In genomic region chr6:4884646-4885427, GRCh38 we compare ENCODE assay signal across 2 cellular contexts.
TF ChIP-seq lines count a peak whose summit lies in the region.

No MANE protein-coding gene starts in this region.

TF ChIP-seq in HepG2, 621 proteins besides CTCF, POLR2A, EP300 and RAD21:
- TF ChIP-seq ZNF121 (CRISPR knock-in tag; IDR thresholded peaks at IDR 0.05) (peak; percentile 80), THAP11 (CRISPR knock-in tag; IDR thresholded peaks at IDR 0.05) (no peak)
TF ChIP-seq in HepG2: peak in this region for 1.

TF ChIP-seq in GM12878, 131 proteins besides CTCF, POLR2A, EP300 and RAD21:
- TF ChIP-seq TAF1 (IDR thresholded peaks at IDR 0.05; ENCODE audit: borderline replicate concordance, low read depth, low read length), result no peak
- no peak for TF ChIP-seq IRF4 (IDR thresholded peaks at IDR 0.05; ENCODE audit: low read depth, low read length)
- TF ChIP-seq GATAD2B (conservative IDR thresholded peaks at IDR 0.05; ENCODE audit: low read depth), result no peak
- TF ChIP-seq NBN (IDR thresholded peaks at IDR 0.05), result no peak
- no peak for TF ChIP-seq RB1 (IDR thresholded peaks at IDR 0.05; ENCODE audit: borderline replicate concordance)
- peak; percentile 21 for TF ChIP-seq RUNX3 (IDR thresholded peaks at IDR 0.05; ENCODE audit: low read length)
- TF ChIP-seq POLR2AphosphoS5 (IDR thresholded peaks at IDR 0.05; ENCODE audit: low read length), result no peak
- peak; percentile 29; the same call in 1 of the 2 replicates for TF ChIP-seq EED (IDR thresholded peaks at IDR 0.05; ENCODE audit: low read depth)
- no peak for TF ChIP-seq STAT1 (conservative IDR thresholded peaks at IDR 0.05)
- TF ChIP-seq BCLAF1 (IDR thresholded peaks at IDR 0.05), result no peak
- TF ChIP-seq SRF (IDR thresholded peaks at IDR 0.05; ENCODE audit: low read depth in 2 of 2, low read length in 2 of 2), result no peak
TF ChIP-seq in GM12878: peak in this region for 2.
